ENCODE assay signal across 11 cellular contexts in the genomic region with DNA sequence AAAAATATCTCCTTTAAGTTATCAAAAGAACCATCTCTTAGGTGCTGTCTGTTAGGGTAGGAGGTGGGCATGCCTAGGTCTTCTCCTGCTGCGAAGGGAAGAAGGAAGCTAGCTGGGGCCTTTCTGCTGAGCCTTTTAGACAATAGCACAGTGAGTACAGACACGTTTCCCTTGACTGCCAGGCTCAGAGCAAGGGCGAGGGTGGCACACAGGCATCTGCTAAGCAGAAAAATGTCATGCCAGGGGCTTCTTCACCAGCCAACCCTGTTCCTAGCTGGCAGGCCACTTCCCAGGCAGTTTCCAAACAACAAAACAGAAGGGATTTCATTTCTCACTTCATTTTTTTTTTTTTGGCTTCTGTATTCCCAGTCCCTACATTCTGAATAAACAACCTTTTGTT.
A peak's percentile ranks its signal among the peaks of the same experiment; 100 is the strongest.
DNase-seq lines count a peak whose midpoint lies in the region; ATAC-seq and TF ChIP-seq lines count a peak whose summit lies in the region.
"Had no signal": no experiment of that assay in that cellular context is flagged by ENCODE, and none has a peak within 500 bp of the region (broad histone marks: within the 10 kb centered on the region; RNA-seq: fewer than 3 reads in every experiment).

No MANE protein-coding gene starts in this region.

- no peak overlapping the region for H3K4me3 ChIP-seq in BLaER1 treated with 17β-estradiol and CSF1 and Interleukin-3, amounts not matched to agents 10 nM and 100 nM
- H3K4me3 ChIP-seq in rectal smooth muscle tissue (ENCODE audit: low read length) (peak overlapping the region; percentile 46), H7 (ENCODE audit: insufficient read depth, low read depth, low read length) (no peak overlapping the region)

- H3K4me1 ChIP-seq in BLaER1 treated with 17β-estradiol and CSF1 and Interleukin-3, amounts not matched to agents 10 nM and 100 nM = peaks cover 22 to 32% (median 26%) of the 10 kb centered on the region in 10 experiments
- peaks cover 22% of the 10 kb centered on the region for H3K4me1 ChIP-seq in rectal smooth muscle tissue (ENCODE audit: control insufficient read depth, insufficient read depth, low read length)

- no peak for TF ChIP-seq POLR2A in GM18505 (IDR thresholded peaks at IDR 0.05; ENCODE audit: borderline replicate concordance, extremely low read depth, insufficient read depth, insufficient read length)

- H3K4me2 ChIP-seq in BLaER1 treated with 17β-estradiol and CSF1 and Interleukin-3, amounts not matched to agents 10 nM and 100 nM = peak overlapping the region; percentile 38 to 83 (median 78)

- H4K20me1 ChIP-seq in BLaER1 treated with 17β-estradiol and CSF1 and Interleukin-3, amounts not matched to agents 10 nM and 100 nM = no peaks in the 10 kb centered on the region

- ATAC-seq in left ventricle myocardium superior = peak; percentile 13
- no peak for ATAC-seq in HG02970 (IDR thresholded peaks at IDR 0.05; ENCODE audit: low FRiP score, unreplicated experiment)
- ATAC-seq in GM18505 (IDR thresholded peaks at IDR 0.05; ENCODE audit: unreplicated experiment) = no peak
- ATAC-seq in GM19023 (IDR thresholded peaks at IDR 0.05; ENCODE audit: unreplicated experiment) = no peak
- ATAC-seq: activated CD8-positive, alpha-beta T cell treated with anti-CD3 and anti-CD28 coated beads, Interleukin-2, amount 10 ng/mL, durations not matched to agents 7 days and 5 days; natural killer cell had no signal

- in situ Hi-C loops in SK-MEL-5 (cut with HindIII; ENCODE audit: low pct_unique_long_range_greater_than_20kb, low sequenced_read_pairs) = no loop called here

- peak overlapping the region in 4 of 11 experiments; percentile 10 to 42 (median 14); a peak in 6 of 22 replicates for H3K27ac ChIP-seq in BLaER1 treated with 17β-estradiol and CSF1 and Interleukin-3, amounts not matched to agents 10 nM and 100 nM
- H3K27ac ChIP-seq in rectal smooth muscle tissue (ENCODE audit: low read depth, low read length) = peak overlapping the region; percentile 76

- DNase-seq in SK-MEL-5 (ENCODE audit: low read depth, low spot score) = peak; percentile 4
- DNase-seq in left ventricle myocardium superior = no peak
- DNase-seq in H7 = no peak
- DNase-seq: activated CD8-positive, alpha-beta T cell treated with anti-CD3 and anti-CD28 coated beads, Interleukin-2, amount 10 ng/mL, durations not matched to agents 7 days and 5 days; effector memory CD4-positive, alpha-beta T cell; natural killer cell had no signal

- peak overlapping the region in 8 of 11 experiments; percentile 12 to 40 (median 25); a peak in 9 of 22 replicates for H3K9ac ChIP-seq in BLaER1 treated with 17β-estradiol and CSF1 and Interleukin-3, amounts not matched to agents 10 nM and 100 nM
- H3K9ac ChIP-seq in rectal smooth muscle tissue (ENCODE audit: low read length) = no peak overlapping the region

- no peaks in the 10 kb centered on the region for H3K27me3 ChIP-seq in BLaER1 treated with 17β-estradiol and CSF1 and Interleukin-3, amounts not matched to agents 10 nM and 100 nM
- H3K27me3 ChIP-seq in rectal smooth muscle tissue (ENCODE audit: control insufficient read depth, insufficient read depth, low read length) = no peaks in the 10 kb centered on the region
- peaks cover 1% of the 10 kb centered on the region for H3K27me3 ChIP-seq in H7 (ENCODE audit: control insufficient read depth, insufficient read depth, low read length)

- no peaks in the 10 kb centered on the region for H3K36me3 ChIP-seq in BLaER1 treated with 17β-estradiol and CSF1 and Interleukin-3, amounts not matched to agents 10 nM and 100 nM
- H3K36me3 ChIP-seq in rectal smooth muscle tissue (ENCODE audit: control insufficient read depth, insufficient read depth, low read length) = no peaks in the 10 kb centered on the region
- H3K36me3 ChIP-seq in H7 (replicated peaks; ENCODE audit: control insufficient read depth, insufficient read depth, low read length) = no peaks in the 10 kb centered on the region

- no peaks in the 10 kb centered on the region for H3K9me3 ChIP-seq in BLaER1 treated with 17β-estradiol and CSF1 and Interleukin-3, amounts not matched to agents 10 nM and 100 nM (replicated peaks in 1 of 11)

- intact Hi-C loops in left ventricle myocardium superior (cut with micrococcal nuclease) = no loop called here
